Comparison of ENCODE assay signal across 8 cellular contexts in genomic region chr1:150560011-150560438, GRCh38. TPM values are rescaled to one million over a fixed set of nuclear protein-coding genes. Genes with fewer than 3 reads are reported as not detected.
DNase-seq lines count a peak whose midpoint lies in the region; ATAC-seq and TF ChIP-seq lines count a peak whose summit lies in the region.

No MANE protein-coding gene starts in this region.

- H3K4me2 ChIP-seq in Loucy (ENCODE audit: low read depth, low read length, poor library complexity, severe bottlenecking), result no peak overlapping the region
- H3K4me2 ChIP-seq in SK-N-SH, result peak overlapping the region; percentile 81

- H3F3A ChIP-seq in Loucy (ENCODE audit: low read depth), result no peaks in the 10 kb centered on the region
- H3F3A ChIP-seq in SK-N-SH (replicated peaks; ENCODE audit: insufficient read depth), result peaks cover 35% of the 10 kb centered on the region

- H3K4me1 Mint-ChIP-seq in activated naive CD8-positive, alpha-beta T cell treated with anti-CD3 and anti-CD28 coated beads, Interleukin-2, amount 10 ng/mL, durations not matched to agents 7 days and 5 days, result peaks cover 36% of the 10 kb centered on the region

- H3K27ac ChIP-seq in SK-N-SH (ENCODE audit: low read depth in 2 of 2, low read length in 1 of 2) (peak overlapping the region in 1 of 2 experiments; percentile 100; a peak in 1 of 4 replicates), heart right ventricle (peak overlapping the region; percentile 91 to 100 (median 100)), prostate gland (peak overlapping the region; percentile 100)

- H3K79me2 ChIP-seq in Loucy (ENCODE audit: insufficient read depth, low read length) (peaks cover 13% of the 10 kb centered on the region; the same call in 1 of the 2 replicates), SK-N-SH (ENCODE audit: insufficient read depth) (peaks cover 59% of the 10 kb centered on the region)

- DNase-seq in DMS153 (lab: John Stamatoyannopoulos, UW), result peak; percentile 41
- peak; percentile 92 for DNase-seq in SK-N-SH
- DNase-seq in activated naive CD8-positive, alpha-beta T cell treated with anti-CD3 and anti-CD28 coated beads, Interleukin-2, amount 10 ng/mL, durations not matched to agents 7 days and 5 days, result peak; percentile 77
- DNase-seq in heart right ventricle, result peak; percentile 73 to 79
- peak; percentile 70 for DNase-seq in prostate gland (ENCODE audit: low spot score)

- POLR2A ChIA-PET in SK-N-SH (lab: Yijun Ruan, JAX), result no interaction called here
- POLR2A ChIA-PET in activated naive CD8-positive, alpha-beta T cell treated with anti-CD3 and anti-CD28 coated beads, Interleukin-2, amount 10 ng/mL, durations not matched to agents 7 days and 5 days (lab: Charles Lee), result interaction anchor here (0.6 to 13.9 kb wide), 9 partner anchors 8 to 98 kb away, joined by 3 to 1003 read pairs (median 22); partner anchors contain the start of genes ENSA, MCL1 and TARS2

- peak overlapping the region; percentile 97 for H3K4me3 Mint-ChIP-seq in activated naive CD8-positive, alpha-beta T cell treated with anti-CD3 and anti-CD28 coated beads, Interleukin-2, amount 10 ng/mL, durations not matched to agents 7 days and 5 days

- CTCF ChIA-PET in SK-N-SH (lab: Yijun Ruan, JAX), result interaction anchor here (0.7 to 6.2 kb wide), 40 partner anchors 10 to 436 kb away, joined by 3 to 142 read pairs (median 5); partner anchors contain the start of genes ADAMTSL4, CTSK, ENSA and FALEC

- peak overlapping the region; percentile 67 for H3K27ac Mint-ChIP-seq in activated naive CD8-positive, alpha-beta T cell treated with anti-CD3 and anti-CD28 coated beads, Interleukin-2, amount 10 ng/mL, durations not matched to agents 7 days and 5 days

- no peak overlapping the region for H3K4me3 ChIP-seq in Loucy (ENCODE audit: low read length, poor library complexity, severe bottlenecking)
- no peak overlapping the region for H3K4me3 ChIP-seq in SK-N-SH (ENCODE audit: low read depth in 2 of 2, low read length in 1 of 2)
- peak overlapping the region in 6 of 10 donors; percentile 56 to 64 (median 60) for H3K4me3 ChIP-seq in heart right ventricle
- H3K4me3 ChIP-seq in prostate gland, result no peak overlapping the region

- peaks cover 2% of the 10 kb centered on the region for H3K36me3 Mint-ChIP-seq in activated naive CD8-positive, alpha-beta T cell treated with anti-CD3 and anti-CD28 coated beads, Interleukin-2, amount 10 ng/mL, durations not matched to agents 7 days and 5 days

- peaks cover 3% of the 10 kb centered on the region for H4K20me1 ChIP-seq in Loucy (ENCODE audit: insufficient read depth, low read length, poor library complexity, severe bottlenecking)
- H4K20me1 ChIP-seq in SK-N-SH (ENCODE audit: insufficient read depth), result peaks cover 6% of the 10 kb centered on the region; the same call in 1 of the 2 replicates

- H3K27me3 ChIP-seq in Loucy (ENCODE audit: insufficient read depth, low read length, poor library complexity, severe bottlenecking) (no peaks in the 10 kb centered on the region), SK-N-SH (ENCODE audit: insufficient read depth) (no peaks in the 10 kb centered on the region), heart right ventricle (no peaks in the 10 kb centered on the region), prostate gland (replicated peaks; ENCODE audit: insufficient read depth) (no peaks in the 10 kb centered on the region)

- no peak for TF ChIP-seq EP300 in SK-N-SH (IDR thresholded peaks at IDR 0.05; ENCODE audit: borderline replicate concordance in 1 of 2, low read depth in 1 of 2, low read length in 1 of 2)

- H2AFZ ChIP-seq in Loucy (ENCODE audit: low read length) (no peak overlapping the region), SK-N-SH (ENCODE audit: low read depth) (no peak overlapping the region)

- no peaks in the 10 kb centered on the region for H3K9me3 ChIP-seq in Loucy (ENCODE audit: insufficient read depth, low read depth, low read length)
- H3K9me3 ChIP-seq in SK-N-SH, result no peaks in the 10 kb centered on the region
- no peaks in the 10 kb centered on the region for H3K9me3 ChIP-seq in heart right ventricle
- H3K9me3 ChIP-seq in prostate gland, result no peaks in the 10 kb centered on the region

- H3K9ac ChIP-seq in Loucy (ENCODE audit: low read depth, low read length, poor library complexity, severe bottlenecking), result no peak overlapping the region
- H3K9ac ChIP-seq in SK-N-SH, result 0 out of 2 replicates have a peak overlapping the region, but pooled peaks have one; percentile 89

- H3K9me3 Mint-ChIP-seq in activated naive CD8-positive, alpha-beta T cell treated with anti-CD3 and anti-CD28 coated beads, Interleukin-2, amount 10 ng/mL, durations not matched to agents 7 days and 5 days, result no peaks in the 10 kb centered on the region

- TF ChIP-seq RAD21 in SK-N-SH (IDR thresholded peaks at IDR 0.05; ENCODE audit: low read length), result peak; percentile 43

- intact Hi-C loops in heart right ventricle (cut with DNase I) (loop anchor here (2.0 to 10.0 kb wide), 12 partner anchors 19 to 255 kb away; partner anchors contain the start of genes ENSA (in 2 of the 10), GOLPH3L (in 2 of the 10), MCL1 (in 2 of the 10) and CTSK (in 1 of the 10)), prostate gland (cut with DNase I) (loop anchor here (2.0 to 5.0 kb wide), 2 partner anchors 61 to 252 kb away; no protein-coding TSS in a partner anchor)

- H3K36me3 ChIP-seq in Loucy (ENCODE audit: insufficient read depth, low read length) (no peaks in the 10 kb centered on the region), SK-N-SH (replicated peaks in 1 of 2; ENCODE audit: control insufficient read depth in 1 of 2, insufficient read depth in 2 of 2, low read length in 1 of 2) (no peaks in the 10 kb centered on the region), heart right ventricle (peaks cover 0 to 40% (median 0%) of the 10 kb centered on the region in 9 donors), prostate gland (no peaks in the 10 kb centered on the region)

- peak; percentile 13 for ATAC-seq in activated naive CD8-positive, alpha-beta T cell treated with anti-CD3 and anti-CD28 coated beads, Interleukin-2, amount 10 ng/mL, durations not matched to agents 7 days and 5 days (ENCODE audit: low read depth)
- ATAC-seq in heart right ventricle (peak in 6 of 8 donors; percentile 9 to 30 (median 19)), GM19455 (IDR thresholded peaks at IDR 0.05; ENCODE audit: unreplicated experiment) (no peak), HG03442 (IDR thresholded peaks at IDR 0.05; ENCODE audit: unreplicated experiment) (no peak)

- 54% methylated on average over 6 of the region's 9 CpGs for WGBS in SK-N-SH (ENCODE audit: low lambda C conversion rate)
- WGBS in heart right ventricle, 2 donors, result 30 to 31% methylated on average over 9 of the region's 9 CpGs
- WGBS in prostate gland, result 26% methylated on average over 9 of the region's 9 CpGs

- no peak for TF ChIP-seq POLR2A in prostate gland (IDR thresholded peaks at IDR 0.05)

- H3K4me1 ChIP-seq in Loucy (ENCODE audit: insufficient read depth, low read length, poor library complexity, severe bottlenecking) (peaks cover 26% of the 10 kb centered on the region), SK-N-SH (ENCODE audit: control insufficient read depth in 1 of 2, insufficient read depth in 2 of 2, low read depth in 1 of 2, low read length in 1 of 2) (peaks cover 33 to 39% of the 10 kb centered on the region in 2 experiments), heart right ventricle (peaks cover 34 to 68% (median 58%) of the 10 kb centered on the region in 9 donors), prostate gland (replicated peaks) (peaks cover 30% of the 10 kb centered on the region)

- peak; percentile 94 for TF ChIP-seq CTCF in Loucy (conservative IDR thresholded peaks at IDR 0.05; ENCODE audit: low read length)
- peak; percentile 86 for TF ChIP-seq CTCF in SK-N-SH (IDR thresholded peaks at IDR 0.05)
- TF ChIP-seq CTCF in heart right ventricle (IDR thresholded peaks at IDR 0.05), result peak; percentile 87 to 96 (median 92)
- TF ChIP-seq CTCF in prostate gland (IDR thresholded peaks at IDR 0.05), result peak; percentile 84 to 95 (median 90)

- H3K9me2 ChIP-seq in Loucy (replicated peaks; ENCODE audit: low read depth, low read length) (no peaks in the 10 kb centered on the region), SK-N-SH (no peaks in the 10 kb centered on the region)

- H3K27me3 Mint-ChIP-seq in activated naive CD8-positive, alpha-beta T cell treated with anti-CD3 and anti-CD28 coated beads, Interleukin-2, amount 10 ng/mL, durations not matched to agents 7 days and 5 days, result no peaks in the 10 kb centered on the region

RNA-seq across cellular contexts. Expression of gene ADAMTSL4, which starts 10.8 kb away (rescaled TPM):
- polyA plus RNA-seq in SK-N-SH (2012; rRNA removed) (2.4 and 3.4 TPM in 2 replicates), heart right ventricle (10 to 100 TPM; 46.6 to 71.4 TPM)
- 1.9 and 3.0 TPM in 2 replicates for polyA plus RNA-seq in SK-N-SH (2012; cell fraction: cytosol; rRNA removed)
- polyA plus RNA-seq in SK-N-SH (2012; cell fraction: nucleus; rRNA removed), result 11.2 and 16.1 TPM in 2 replicates
- total RNA-seq in activated naive CD8-positive, alpha-beta T cell treated with anti-CD3 and anti-CD28 coated beads, Interleukin-2, amount 10 ng/mL, durations not matched to agents 7 days and 5 days, result under 1 TPM; 0.11 to 0.30 TPM
- total RNA-seq in heart right ventricle (10 to 100 TPM; 22.2 to 86.5 (median 40.7) TPM), prostate gland (1 to 10 TPM; 3.7 to 9.7 TPM)

RNA-seq across cellular contexts. Expression of gene MCL1, which starts 19.4 kb away (rescaled TPM):
- polyA plus RNA-seq in SK-N-SH (2012; rRNA removed) (110 and 131 TPM in 2 replicates), heart right ventricle (10 to 100 TPM; 54.3 to 77.7 TPM)
- 70.8 and 82.9 TPM in 2 replicates for polyA plus RNA-seq in SK-N-SH (2012; cell fraction: cytosol; rRNA removed)
- polyA plus RNA-seq in SK-N-SH (2012; cell fraction: nucleus; rRNA removed), result 354 and 429 TPM in 2 replicates
- total RNA-seq in activated naive CD8-positive, alpha-beta T cell treated with anti-CD3 and anti-CD28 coated beads, Interleukin-2, amount 10 ng/mL, durations not matched to agents 7 days and 5 days, result 100 to 1,000 TPM; 302 to 303 TPM
- total RNA-seq in heart right ventricle (100 to 1,000 TPM in 8 of 10 donors, 10 to 100 TPM in 2; 76.4 to 155 (median 122) TPM), prostate gland (100 to 1,000 TPM; 161 to 168 TPM)

RNA-seq across cellular contexts. Expression of gene FALEC, which starts 44.5 kb away (rescaled TPM):
- 0.50 and 0.72 TPM in 2 replicates for polyA plus RNA-seq in SK-N-SH (2012; rRNA removed)
- 0.13 and 0.37 TPM in 2 replicates for polyA plus RNA-seq in SK-N-SH (2012; cell fraction: cytosol; rRNA removed)
- polyA plus RNA-seq in SK-N-SH (2012; cell fraction: nucleus; rRNA removed), result 0.68 and 0.89 TPM in 2 replicates
- under 1 TPM; 0.58 to 0.60 TPM for total RNA-seq in activated naive CD8-positive, alpha-beta T cell treated with anti-CD3 and anti-CD28 coated beads, Interleukin-2, amount 10 ng/mL, durations not matched to agents 7 days and 5 days
- under 1 TPM in 2 of 10 donors, not detected in 8; 0.46 to 0.60 TPM for total RNA-seq in heart right ventricle
- not detected for polyA plus RNA-seq in heart right ventricle
- not detected for total RNA-seq in prostate gland

RNA-seq across cellular contexts. Expression of gene ECM1, which starts 52.1 kb away (rescaled TPM):
- 20.2 and 32.3 TPM in 2 replicates for polyA plus RNA-seq in SK-N-SH (2012; rRNA removed)
- polyA plus RNA-seq in SK-N-SH (2012; cell fraction: cytosol; rRNA removed), result 9.6 and 16.2 TPM in 2 replicates
- polyA plus RNA-seq in SK-N-SH (2012; cell fraction: nucleus; rRNA removed), result 35.6 and 37.4 TPM in 2 replicates
- total RNA-seq in activated naive CD8-positive, alpha-beta T cell treated with anti-CD3 and anti-CD28 coated beads, Interleukin-2, amount 10 ng/mL, durations not matched to agents 7 days and 5 days, result 1 to 10 TPM; 1.4 to 1.7 TPM
- total RNA-seq in heart right ventricle, result 10 to 100 TPM in 8 of 10 donors, 1 to 10 TPM in 2; 5.8 to 26.3 (median 12.8) TPM
- 10 to 100 TPM; 24.7 to 28.2 TPM for polyA plus RNA-seq in heart right ventricle
- total RNA-seq in prostate gland, result 10 to 100 TPM in 1 of 2 donors, 1 to 10 TPM in 1; 4.7 to 12.3 TPM

Comparison
In these comparisons a context has a peak if more than half of its experiments do, and no peak if none do; other contexts are left out.
1. DNase-seq: peak in every context shown above with its lines; median percentile 92 in SK-N-SH; 77 in activated naive CD8-positive, alpha-beta T cell treated with anti-CD3 and anti-CD28 coated beads, Interleukin-2, amount 10 ng/mL, durations not matched to agents 7 days and 5 days; 76 in heart right ventricle; 70 in prostate gland; 41 in DMS153.
2. H3K4me3 ChIP-seq: peak in heart right ventricle (6 of 10); none in Loucy (single experiment), SK-N-SH (0 of 2) and prostate gland (0 of 2).
3. ATAC-seq: peak in activated naive CD8-positive, alpha-beta T cell treated with anti-CD3 and anti-CD28 coated beads, Interleukin-2, amount 10 ng/mL, durations not matched to agents 7 days and 5 days (single experiment) and heart right ventricle (6 of 8); none in GM19455 (single experiment) and HG03442 (single experiment).
4. Peak in every context shown above with its lines, with median percentiles within 50 percentile points of each other: CTCF ChIP-seq.